ENCODE assay signal across 19 cellular contexts in genomic region chr17:72488542-72489272, GRCh38.
DNase-seq lines count a peak whose midpoint lies in the region; TF ChIP-seq lines count a peak whose summit lies in the region.
"Had no signal": no experiment of that assay in that cellular context is flagged by ENCODE, and none has a peak within 500 bp of the region (broad histone marks: within the 10 kb centered on the region; RNA-seq: fewer than 3 reads in every experiment).

No MANE protein-coding gene starts in this region.

- H3K27ac ChIP-seq in VCaP (peak overlapping the region; percentile 75), mucosa of rectum (ENCODE audit: low read depth in 2 of 2, low read length in 2 of 2) (peak overlapping the region; percentile 72 to 77)

- DNase-seq in Calu3 = no peak
- DNase-seq in NCI-H2171 (lab: John Stamatoyannopoulos, UW) = peak; percentile 70
- no peak for DNase-seq in stimulated activated CD4-positive, alpha-beta T cell treated with anti-CD3 and anti-CD28 coated beads, Interleukin-15, amount 100 ng/mL, for 24 hours
- no peak for DNase-seq in stimulated activated CD4-positive, alpha-beta T cell treated with anti-CD3 and anti-CD28 coated beads, Interleukin-2, amount 100 ng/mL, for 24 hours
- DNase-seq in cerebellum (ENCODE audit: low spot score) = no peak
- DNase-seq in stimulated activated CD4-positive, alpha-beta T cell treated with anti-CD3 and anti-CD28 coated beads, Interleukin-4, amount 100 ng/mL, for 24 hours = no peak
- DNase-seq: activated CD4-positive, alpha-beta memory T cell treated with anti-CD3 and anti-CD28 coated beads, Interleukin-2, amount 10 ng/mL, durations not matched to agents 7 days and 5 days; activated naive CD8-positive, alpha-beta T cell treated with anti-CD3 and anti-CD28 coated beads for 36 hours; activated T-cell treated with anti-CD3 and anti-CD28 coated beads, Interleukin-2, amount 50 U/mL, for 24 hours; CD4-positive, alpha-beta T cell; effector CD4-positive, alpha-beta T cell; EL; islet precursor cell; NCI-H1694; NCI-H82 had no signal

- no peaks in the 10 kb centered on the region for H3K36me3 ChIP-seq in mucosa of rectum (ENCODE audit: control insufficient read depth in 2 of 2, insufficient read depth in 2 of 2, low read length in 2 of 2)
- H3K36me3 ChIP-seq: HAP-1 had no signal

- H3K9me3 ChIP-seq in mucosa of rectum (ENCODE audit: control insufficient read depth in 2 of 2, low read length in 2 of 2) = peaks cover 0 to 5% of the 10 kb centered on the region in 2 donors
- H3K9me3 ChIP-seq: HAP-1 had no signal

- peaks cover 38% of the 10 kb centered on the region for H3K4me1 Mint-ChIP-seq in Calu3 (ENCODE audit: low read depth, unreplicated experiment)
- H3K4me1 Mint-ChIP-seq: activated CD4-positive, alpha-beta memory T cell treated with anti-CD3 and anti-CD28 coated beads, Interleukin-2, amount 10 ng/mL, durations not matched to agents 7 days and 5 days; activated naive CD8-positive, alpha-beta T cell treated with anti-CD3 and anti-CD28 coated beads for 36 hours; memory B cell had no signal

- H3K27ac Mint-ChIP-seq in Calu3 (ENCODE audit: unreplicated experiment) = peak overlapping the region; percentile 19
- H3K27ac Mint-ChIP-seq: activated CD4-positive, alpha-beta memory T cell treated with anti-CD3 and anti-CD28 coated beads, Interleukin-2, amount 10 ng/mL, durations not matched to agents 7 days and 5 days; activated naive CD8-positive, alpha-beta T cell treated with anti-CD3 and anti-CD28 coated beads for 36 hours; activated T-cell treated with anti-CD3 and anti-CD28 coated beads, Interleukin-2, amount 50 U/mL, for 24 hours; CD4-positive, alpha-beta T cell; memory B cell had no signal

- no peak overlapping the region for H3K4me3 Mint-ChIP-seq in Calu3 (ENCODE audit: low read depth, unreplicated experiment)
- H3K4me3 Mint-ChIP-seq: activated CD4-positive, alpha-beta memory T cell treated with anti-CD3 and anti-CD28 coated beads, Interleukin-2, amount 10 ng/mL, durations not matched to agents 7 days and 5 days; activated naive CD8-positive, alpha-beta T cell treated with anti-CD3 and anti-CD28 coated beads for 36 hours; activated T-cell treated with anti-CD3 and anti-CD28 coated beads, Interleukin-2, amount 50 U/mL, for 24 hours; CD4-positive, alpha-beta T cell; memory B cell had no signal

- CTCF ChIA-PET in Calu3 (lab: Charles Lee) = no interaction called here

- H3K4me1 ChIP-seq in mucosa of rectum (ENCODE audit: control insufficient read depth in 2 of 2, insufficient read depth in 2 of 2, low read length in 2 of 2) = peaks cover 14 to 26% of the 10 kb centered on the region in 2 donors
- H3K4me1 ChIP-seq: HAP-1 had no signal

- no peaks in the 10 kb centered on the region for H3K9me3 Mint-ChIP-seq in Calu3 (ENCODE audit: low read depth, unreplicated experiment)

- TF ChIP-seq CTCF in Calu3 (IDR thresholded peaks at IDR 0.05; ENCODE audit: unreplicated experiment) (no peak), VCaP (conservative IDR thresholded peaks at IDR 0.05) (no peak)

- peak overlapping the region in 1 of 2 donors; percentile 14 for H3K4me3 ChIP-seq in mucosa of rectum (ENCODE audit: low read length in 2 of 2)
- H3K4me3 ChIP-seq: HAP-1 had no signal

- no peaks in the 10 kb centered on the region for H3K27me3 Mint-ChIP-seq in Calu3 (ENCODE audit: unreplicated experiment)

- intact Hi-C loops in Calu3 (cut with micrococcal nuclease; ENCODE audit: unreplicated experiment) = no loop called here

- peak overlapping the region in 1 of 2 donors; percentile 23 for H3K9ac ChIP-seq in mucosa of rectum (ENCODE audit: low read depth in 1 of 2, low read length in 2 of 2)

- BruUV-seq in Calu3 (replicated peaks; lab: Mats Ljungman, UMichigan) = no TSS peak

- H3K27me3 ChIP-seq in mucosa of rectum (ENCODE audit: control insufficient read depth in 2 of 2, insufficient read depth in 2 of 2, low read length in 2 of 2) = no peaks in the 10 kb centered on the region

- peaks cover 27% of the 10 kb centered on the region for H3K36me3 Mint-ChIP-seq in Calu3 (ENCODE audit: insufficient read depth, unreplicated experiment)
- H3K36me3 Mint-ChIP-seq: activated naive CD8-positive, alpha-beta T cell treated with anti-CD3 and anti-CD28 coated beads for 36 hours; memory B cell had no signal
